Comparison of ENCODE assay signal across 9 cellular contexts in genomic region chr17:82698974-82699442, GRCh38. TPM values are rescaled to one million over a fixed set of nuclear protein-coding genes. Genes with fewer than 3 reads are reported as not detected.
A peak's percentile ranks its signal among the peaks of the same experiment; 100 is the strongest.
DNase-seq lines count a peak whose midpoint lies in the region; ATAC-seq, FAIRE-seq and TF ChIP-seq lines count a peak whose summit lies in the region.
"Had no signal": no experiment of that assay in that cellular context is flagged by ENCODE, and none has a peak within 500 bp of the region (broad histone marks: within the 10 kb centered on the region; RNA-seq: fewer than 3 reads in every experiment).

No MANE protein-coding gene starts in this region.

- BruUV-seq in endothelial cell of umbilical vein (replicated peaks; lab: Mats Ljungman, UMichigan): no TSS peak

- no peak overlapping the region for H3K4ac ChIP-seq in trophoblast cell (ENCODE audit: low read depth, low read length)

- H3K9ac ChIP-seq in endothelial cell of umbilical vein (replicated peaks; ENCODE audit: extremely low read depth, insufficient read depth, low read length): no peak overlapping the region
- no peak overlapping the region for H3K9ac ChIP-seq in trophoblast cell (ENCODE audit: low read length)

- CTCF ChIA-PET in activated CD8-positive, alpha-beta memory T cell treated with anti-CD3 and anti-CD28 coated beads, Interleukin-2, amount 10 ng/mL, durations not matched to agents 7 days and 5 days (lab: Charles Lee): no interaction called here
- CTCF ChIA-PET in endothelial cell of umbilical vein (lab: Charles Lee): interaction anchor here (0.7 to 1.0 kb wide), 2 partner anchors 8 to 10 kb away, joined by 3 read pairs; no protein-coding TSS in a partner anchor

- WGBS in trophoblast cell (ENCODE audit: extremely low coverage, insufficient coverage, insufficient read length): no CpG with 5 or more reads among the region's 45 CpGs

- H3K9me1 ChIP-seq in endothelial cell of umbilical vein (replicated peaks; ENCODE audit: control insufficient read depth, extremely low read depth, insufficient read depth, low read length): no peaks in the 10 kb centered on the region

- H3K23ac ChIP-seq in trophoblast cell (ENCODE audit: low read length): no peak overlapping the region

- no peak overlapping the region for H2BK12ac ChIP-seq in trophoblast cell (ENCODE audit: low read length)

- peaks cover 9% of the 10 kb centered on the region for H3K4me1 Mint-ChIP-seq in activated CD8-positive, alpha-beta memory T cell treated with anti-CD3 and anti-CD28 coated beads, Interleukin-2, amount 10 ng/mL, durations not matched to agents 7 days and 5 days

- H3K4me3 Mint-ChIP-seq in activated CD8-positive, alpha-beta memory T cell treated with anti-CD3 and anti-CD28 coated beads, Interleukin-2, amount 10 ng/mL, durations not matched to agents 7 days and 5 days: peak overlapping the region; percentile 74

- no peak for TF ChIP-seq POLR2A in NB4 (IDR thresholded peaks at IDR 0.05; ENCODE audit: extremely low read depth, insufficient read length)
- TF ChIP-seq POLR2A in endothelial cell of umbilical vein (IDR thresholded peaks at IDR 0.05; ENCODE audit: low read depth, low read length): no peak

- H3K36me3 ChIP-seq in endothelial cell of umbilical vein (ENCODE audit: control insufficient read depth in 2 of 2, extremely low read depth in 1 of 2, insufficient read depth in 2 of 2, low read length in 2 of 2) (no peaks in the 10 kb centered on the region), trophoblast cell (ENCODE audit: control insufficient read depth in 1 of 2, insufficient read depth in 2 of 2, low read length in 2 of 2) (no peaks in the 10 kb centered on the region)

- no peak overlapping the region for H2AK5ac ChIP-seq in trophoblast cell (ENCODE audit: low read length)

- no peaks in the 10 kb centered on the region for H4K20me1 ChIP-seq in endothelial cell of umbilical vein (replicated peaks; ENCODE audit: control insufficient read depth, extremely low read depth, insufficient read depth, low read length)

- H3K27ac ChIP-seq in endothelial cell of umbilical vein (ENCODE audit: insufficient read depth, low read depth, low read length) (no peak overlapping the region), trophoblast cell (ENCODE audit: low read depth, low read length) (no peak overlapping the region)

- intact Hi-C loops in endothelial cell of umbilical vein (cut with micrococcal nuclease): loop anchor here (2.0 kb wide), 1 partner anchor 18 kb away; the partner anchor contains the start of gene FN3KRP

- H3K4me1 ChIP-seq in endothelial cell of umbilical vein (ENCODE audit: control insufficient read depth, extremely low read depth, insufficient read depth, low read length) (peaks cover 5% of the 10 kb centered on the region), trophoblast cell (ENCODE audit: control insufficient read depth in 1 of 2, insufficient read depth in 2 of 2, low read length in 2 of 2) (peaks cover 7 to 14% of the 10 kb centered on the region in 2 experiments)

- H3K27me3 Mint-ChIP-seq in activated CD8-positive, alpha-beta memory T cell treated with anti-CD3 and anti-CD28 coated beads, Interleukin-2, amount 10 ng/mL, durations not matched to agents 7 days and 5 days: peaks cover 8% of the 10 kb centered on the region

- H4K91ac ChIP-seq in trophoblast cell (ENCODE audit: low read depth, low read length): no peak overlapping the region

- H3K79me2 ChIP-seq in endothelial cell of umbilical vein (ENCODE audit: control insufficient read depth, insufficient read depth, low read length) (no peaks in the 10 kb centered on the region), trophoblast cell (ENCODE audit: control insufficient read depth, insufficient read depth, low read length, poor library complexity) (no peaks in the 10 kb centered on the region)

- H3K27me3 ChIP-seq in endothelial cell of umbilical vein (ENCODE audit: control insufficient read depth in 2 of 2, insufficient read depth in 2 of 2, low read length in 2 of 2) (peaks cover 3 to 8% of the 10 kb centered on the region in 2 experiments), trophoblast cell (ENCODE audit: insufficient read depth, low read length) (peaks cover 20% of the 10 kb centered on the region)

- peak overlapping the region; percentile 20 for H4K8ac ChIP-seq in trophoblast cell (ENCODE audit: low read depth, low read length)

- no peak overlapping the region for H2BK5ac ChIP-seq in trophoblast cell (ENCODE audit: low read depth, low read length, poor library complexity)

- no peak overlapping the region for H3K18ac ChIP-seq in trophoblast cell (ENCODE audit: low read length)

- no peak overlapping the region for H4K12ac ChIP-seq in trophoblast cell (ENCODE audit: low read depth, low read length)

- no peak overlapping the region for H2BK120ac ChIP-seq in trophoblast cell (ENCODE audit: insufficient read depth, low read length, poor library complexity)

- H3K79me1 ChIP-seq in trophoblast cell (ENCODE audit: low read length): no peaks in the 10 kb centered on the region

- TF ChIP-seq CTCF in NB4 (IDR thresholded peaks at IDR 0.05; ENCODE audit: low read depth, low read length) (no peak), endothelial cell of umbilical vein (IDR thresholded peaks at IDR 0.05; ENCODE audit: extremely low read depth in 1 of 2, insufficient read depth in 1 of 2, low read depth in 1 of 2, low read length in 2 of 2) (no peak)

- H3K9me3 ChIP-seq in endothelial cell of umbilical vein (replicated peaks; ENCODE audit: control insufficient read depth, insufficient read depth, low read length): peaks cover 4% of the 10 kb centered on the region
- peaks cover 20% of the 10 kb centered on the region for H3K9me3 ChIP-seq in trophoblast cell (ENCODE audit: insufficient read depth, low read depth, low read length)

- H2AFZ ChIP-seq in endothelial cell of umbilical vein (ENCODE audit: low read depth, low read length) (peak overlapping the region; percentile 75), trophoblast cell (ENCODE audit: insufficient read depth, low read length, poor library complexity) (peak overlapping the region; percentile 90)

- no peak for FAIRE-seq in endothelial cell of umbilical vein (lab: Jason Lieb, UNC)
- FAIRE-seq: G401.6 had no signal

- dilution Hi-C loops in endothelial cell of umbilical vein (cut with MboI; ENCODE audit: extremely low pct_ligation_motif_present, low sequenced_read_pairs): no loop called here

- peaks cover 8% of the 10 kb centered on the region for H3K36me3 Mint-ChIP-seq in activated CD8-positive, alpha-beta memory T cell treated with anti-CD3 and anti-CD28 coated beads, Interleukin-2, amount 10 ng/mL, durations not matched to agents 7 days and 5 days

- DNase-seq in activated CD8-positive, alpha-beta memory T cell treated with anti-CD3 and anti-CD28 coated beads, Interleukin-2, amount 10 ng/mL, durations not matched to agents 7 days and 5 days: no peak
- DNase-seq in activated CD8-positive, alpha-beta memory T cell treated with anti-CD3 and anti-CD28 coated beads, Interleukin-2, amount 50 U/mL, for 48 hours: no peak
- peak; percentile 31 for DNase-seq in NB4 (ENCODE audit: low read depth)
- no peak for DNase-seq in endothelial cell of umbilical vein (ENCODE audit: low read depth, low spot score)
- DNase-seq in trophoblast cell: peak in 1 of 2 donors; percentile 17
- DNase-seq in HUDEP-2 (lab: John Stamatoyannopoulos, UW; ENCODE audit: unreplicated experiment in 76 of 76): no peak
- DNase-seq in NCI-H2081 (lab: John Stamatoyannopoulos, UW): no peak

- ATAC-seq in activated CD8-positive, alpha-beta memory T cell treated with anti-CD3 and anti-CD28 coated beads, Interleukin-2, amount 10 ng/mL, durations not matched to agents 7 days and 5 days: no peak
- no peak for ATAC-seq in GM19035 (IDR thresholded peaks at IDR 0.05; ENCODE audit: unreplicated experiment)

- POLR2A ChIA-PET in endothelial cell of umbilical vein (lab: Charles Lee): interaction anchor here (0.5 kb wide), 1 partner anchor 73 kb away, joined by 3 read pairs; no protein-coding TSS in a partner anchor

- H3K9me3 Mint-ChIP-seq in activated CD8-positive, alpha-beta memory T cell treated with anti-CD3 and anti-CD28 coated beads, Interleukin-2, amount 10 ng/mL, durations not matched to agents 7 days and 5 days (ENCODE audit: low read depth): peaks cover 13% of the 10 kb centered on the region

- H3K4me3 ChIP-seq in NB4 (ENCODE audit: low read depth, low read length) (peak overlapping the region; percentile 28), endothelial cell of umbilical vein (replicated peaks in 1 of 3; ENCODE audit: insufficient read depth in 1 of 3, low read depth in 1 of 3, low read length in 3 of 3) (peak overlapping the region in 2 of 3 experiments; percentile 42 to 47), trophoblast cell (ENCODE audit: low read depth, low read length) (peak overlapping the region; percentile 86)

- H3K14ac ChIP-seq in trophoblast cell (ENCODE audit: low read length): no peak overlapping the region

- H3K27ac Mint-ChIP-seq in activated CD8-positive, alpha-beta memory T cell treated with anti-CD3 and anti-CD28 coated beads, Interleukin-2, amount 10 ng/mL, durations not matched to agents 7 days and 5 days: no peak overlapping the region

- H3K4me2 ChIP-seq in endothelial cell of umbilical vein (ENCODE audit: insufficient read depth, low read length) (peak overlapping the region; percentile 16), trophoblast cell (ENCODE audit: low read length) (peak overlapping the region; percentile 89)

RNA-seq across cellular contexts. Expression of gene RAB40B, which starts 0.5 kb away (rescaled TPM):
- total RNA-seq in activated CD8-positive, alpha-beta memory T cell treated with anti-CD3 and anti-CD28 coated beads, Interleukin-2, amount 10 ng/mL, durations not matched to agents 7 days and 5 days: 1 to 10 TPM in 1 of 2 experiments, under 1 TPM in 1; 0.47 to 1.4 TPM
- total RNA-seq in endothelial cell of umbilical vein: 5.5 TPM in 2 replicates
- 9.3 and 13.2 TPM in 2 replicates for polyA plus RNA-seq in endothelial cell of umbilical vein
- polyA plus RNA-seq in endothelial cell of umbilical vein (2011; cell fraction: cytosol; rRNA removed): 5.8 and 7.2 TPM in 2 replicates
- 6.0 and 7.0 TPM in 2 replicates for polyA plus RNA-seq in endothelial cell of umbilical vein (2011; cell fraction: nucleus; rRNA removed)
- polyA plus RNA-seq in endothelial cell of umbilical vein (2012): 7.4 and 12.2 TPM in 2 replicates
- polyA minus RNA-seq in endothelial cell of umbilical vein: 1.5 and 4.6 TPM in 2 replicates
- polyA minus RNA-seq in endothelial cell of umbilical vein (2011; cell fraction: cytosol; rRNA and poly(A)+ RNA removed): 3.1 TPM
- polyA minus RNA-seq in endothelial cell of umbilical vein (2011; cell fraction: nucleus; rRNA and poly(A)+ RNA removed): 1.3 and 1.4 TPM in 2 replicates
- 3.4 and 3.7 TPM in 2 replicates for polyA plus RNA-seq in trophoblast cell (2013)

RNA-seq across cellular contexts. Expression of gene FN3KRP, which starts 17.5 kb away (rescaled TPM):
- 10 to 100 TPM; 34.8 to 35.3 TPM for total RNA-seq in activated CD8-positive, alpha-beta memory T cell treated with anti-CD3 and anti-CD28 coated beads, Interleukin-2, amount 10 ng/mL, durations not matched to agents 7 days and 5 days
- 32.7 and 35.2 TPM in 2 replicates for total RNA-seq in endothelial cell of umbilical vein
- 20.5 and 22.2 TPM in 2 replicates for polyA plus RNA-seq in endothelial cell of umbilical vein
- 22.2 and 23.4 TPM in 2 replicates for polyA plus RNA-seq in endothelial cell of umbilical vein (2011; cell fraction: cytosol; rRNA removed)
- polyA plus RNA-seq in endothelial cell of umbilical vein (2011; cell fraction: nucleus; rRNA removed): 27.6 and 34.1 TPM in 2 replicates
- polyA plus RNA-seq in endothelial cell of umbilical vein (2012): 32.1 and 36.2 TPM in 2 replicates
- polyA minus RNA-seq in endothelial cell of umbilical vein: 11.5 and 17.2 TPM in 2 replicates
- 11.5 TPM for polyA minus RNA-seq in endothelial cell of umbilical vein (2011; cell fraction: cytosol; rRNA and poly(A)+ RNA removed)
- 7.0 and 7.2 TPM in 2 replicates for polyA minus RNA-seq in endothelial cell of umbilical vein (2011; cell fraction: nucleus; rRNA and poly(A)+ RNA removed)
- polyA plus RNA-seq in trophoblast cell (2013): 19.3 and 19.5 TPM in 2 replicates

RNA-seq across cellular contexts. Expression of gene FN3K, which starts 36.4 kb away (rescaled TPM):
- total RNA-seq in activated CD8-positive, alpha-beta memory T cell treated with anti-CD3 and anti-CD28 coated beads, Interleukin-2, amount 10 ng/mL, durations not matched to agents 7 days and 5 days: 1 to 10 TPM; 1.2 to 2.7 TPM
- 8.3 and 12.0 TPM in 2 replicates for total RNA-seq in endothelial cell of umbilical vein
- polyA plus RNA-seq in endothelial cell of umbilical vein: 1.2 and 2.0 TPM in 2 replicates
- 1.5 and 1.9 TPM in 2 replicates for polyA plus RNA-seq in endothelial cell of umbilical vein (2011; cell fraction: cytosol; rRNA removed)
- polyA plus RNA-seq in endothelial cell of umbilical vein (2011; cell fraction: nucleus; rRNA removed): 7.3 and 7.4 TPM in 2 replicates
- polyA plus RNA-seq in endothelial cell of umbilical vein (2012): 6.1 and 16.4 TPM in 2 replicates
- polyA minus RNA-seq in endothelial cell of umbilical vein: 2.1 and 3.4 TPM in 2 replicates
- 1.3 TPM for polyA minus RNA-seq in endothelial cell of umbilical vein (2011; cell fraction: cytosol; rRNA and poly(A)+ RNA removed)
- polyA minus RNA-seq in endothelial cell of umbilical vein (2011; cell fraction: nucleus; rRNA and poly(A)+ RNA removed): 2.6 and 2.9 TPM in 2 replicates
- 7.2 and 7.5 TPM in 2 replicates for polyA plus RNA-seq in trophoblast cell (2013)

RNA-seq across cellular contexts. Expression of gene WDR45B, which starts 50.8 kb away (rescaled TPM):
- total RNA-seq in activated CD8-positive, alpha-beta memory T cell treated with anti-CD3 and anti-CD28 coated beads, Interleukin-2, amount 10 ng/mL, durations not matched to agents 7 days and 5 days: 10 to 100 TPM; 37.0 to 41.4 TPM
- total RNA-seq in endothelial cell of umbilical vein: 62.0 and 63.8 TPM in 2 replicates
- polyA plus RNA-seq in endothelial cell of umbilical vein: 73.4 and 76.7 TPM in 2 replicates
- 90.2 and 99.6 TPM in 2 replicates for polyA plus RNA-seq in endothelial cell of umbilical vein (2011; cell fraction: cytosol; rRNA removed)
- polyA plus RNA-seq in endothelial cell of umbilical vein (2011; cell fraction: nucleus; rRNA removed): 151 and 173 TPM in 2 replicates
- polyA plus RNA-seq in endothelial cell of umbilical vein (2012): 64.7 and 69.7 TPM in 2 replicates
- 63.9 and 68.5 TPM in 2 replicates for polyA minus RNA-seq in endothelial cell of umbilical vein
- 44.0 TPM for polyA minus RNA-seq in endothelial cell of umbilical vein (2011; cell fraction: cytosol; rRNA and poly(A)+ RNA removed)
- polyA minus RNA-seq in endothelial cell of umbilical vein (2011; cell fraction: nucleus; rRNA and poly(A)+ RNA removed): 36.2 and 46.2 TPM in 2 replicates
- 69.9 and 72.0 TPM in 2 replicates for polyA plus RNA-seq in trophoblast cell (2013)

RNA-seq across cellular contexts. Expression of gene TBCD, which starts 52.9 kb away (rescaled TPM):
- 100 to 1,000 TPM; 105 to 157 TPM for total RNA-seq in activated CD8-positive, alpha-beta memory T cell treated with anti-CD3 and anti-CD28 coated beads, Interleukin-2, amount 10 ng/mL, durations not matched to agents 7 days and 5 days
- 145 and 163 TPM in 2 replicates for total RNA-seq in endothelial cell of umbilical vein
- polyA plus RNA-seq in endothelial cell of umbilical vein: 121 and 149 TPM in 2 replicates
- polyA plus RNA-seq in endothelial cell of umbilical vein (2011; cell fraction: cytosol; rRNA removed): 62.5 and 64.6 TPM in 2 replicates
- polyA plus RNA-seq in endothelial cell of umbilical vein (2011; cell fraction: nucleus; rRNA removed): 332 and 425 TPM in 2 replicates
- 100 and 139 TPM in 2 replicates for polyA plus RNA-seq in endothelial cell of umbilical vein (2012)
- 114 and 152 TPM in 2 replicates for polyA minus RNA-seq in endothelial cell of umbilical vein
- 75.3 TPM for polyA minus RNA-seq in endothelial cell of umbilical vein (2011; cell fraction: cytosol; rRNA and poly(A)+ RNA removed)
- polyA minus RNA-seq in endothelial cell of umbilical vein (2011; cell fraction: nucleus; rRNA and poly(A)+ RNA removed): 102 and 141 TPM in 2 replicates
- 29.8 and 31.3 TPM in 2 replicates for polyA plus RNA-seq in trophoblast cell (2013)

Comparison
In these comparisons a context has a peak if more than half of its experiments do, and no peak if none do; other contexts are left out.
1. H3K4me3 ChIP-seq: peak in every context shown above with its lines; median percentile 86 in trophoblast cell; 44 in endothelial cell of umbilical vein; 28 in NB4.